8 cellular contexts compared by ENCODE assay signal in the genomic region with DNA sequence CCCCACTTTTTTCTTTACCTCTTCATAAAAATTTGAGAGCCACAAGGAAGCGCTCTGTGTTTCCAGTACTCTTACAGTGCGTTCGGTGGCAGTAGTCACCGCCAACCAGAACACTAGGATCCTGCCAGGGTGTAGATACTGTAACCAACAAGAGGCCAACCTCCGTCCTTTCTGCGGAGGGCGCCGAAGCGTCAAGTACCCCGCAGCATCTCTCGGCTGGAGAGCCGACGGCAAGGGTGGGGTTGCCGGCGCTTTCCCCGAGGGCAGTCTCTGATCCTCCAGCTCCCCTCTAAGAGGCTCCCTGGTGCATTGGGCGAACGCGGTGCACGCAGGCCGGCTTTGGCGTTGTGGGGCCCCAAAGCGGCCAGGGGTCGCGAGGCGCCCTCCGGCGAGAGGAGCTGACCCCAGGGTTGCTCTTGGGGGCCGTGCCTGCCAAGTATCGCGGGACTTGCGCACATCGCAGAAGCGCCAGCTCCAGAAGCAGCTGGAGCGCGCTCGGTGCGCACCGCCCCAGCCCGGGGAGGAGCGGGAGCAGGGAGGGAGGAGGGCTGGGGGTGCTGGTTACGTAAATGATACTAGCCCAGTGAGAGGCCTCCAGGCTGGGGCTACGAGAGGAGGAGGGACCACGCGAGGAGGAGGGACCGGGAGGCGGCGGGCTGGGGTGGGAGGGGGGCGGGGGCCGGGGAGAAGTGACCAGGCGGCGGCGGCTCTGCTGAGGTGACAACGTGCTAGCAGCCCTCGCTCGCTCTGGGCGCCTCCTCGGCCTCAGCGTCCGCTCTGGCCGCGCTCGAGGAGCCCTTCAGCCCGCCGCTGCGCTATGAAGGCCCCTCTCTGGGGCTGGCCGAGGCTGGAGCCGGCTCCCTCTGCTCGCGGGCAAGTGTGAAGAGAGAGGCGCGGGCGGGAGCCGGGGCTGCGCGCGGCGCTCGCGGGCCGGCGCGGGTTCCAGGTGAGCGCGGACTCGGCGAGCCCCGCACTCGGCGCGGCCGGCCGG. TPM values are rescaled to one million over a fixed set of nuclear protein-coding genes. Genes with fewer than 3 reads are reported as not detected.
A peak's percentile ranks its signal among the peaks of the same experiment; 100 is the strongest.
DNase-seq lines count a peak whose midpoint lies in the region; ATAC-seq and TF ChIP-seq lines count a peak whose summit lies in the region.

GALNT13 (plus strand) TSS at position 692 of the 991 bp plus-strand sequence.

- H2AFZ ChIP-seq in Karpas-422 (ENCODE audit: low read length): no peak within 1 kb of the TSS

- H3K4me3 ChIP-seq in SJCRH30: peak within 1 kb of the TSS; percentile 61
- peak within 1 kb of the TSS in 1 of 2 donors; percentile 45 for H3K4me3 ChIP-seq in gastroesophageal sphincter
- no peak within 1 kb of the TSS for H3K4me3 ChIP-seq in Karpas-422 (ENCODE audit: low read length)

- TF ChIP-seq POLR2A in gastroesophageal sphincter (IDR thresholded peaks at IDR 0.05): no peak

- no peak for TF ChIP-seq CTCF in gastroesophageal sphincter (IDR thresholded peaks at IDR 0.05)

- H3K79me2 ChIP-seq in Karpas-422 (ENCODE audit: low read length): no peaks in the 10 kb centered on the region

- no peak for TF ChIP-seq EP300 in gastroesophageal sphincter (IDR thresholded peaks at IDR 0.05)

- H3K27me3 ChIP-seq in SJCRH30 (no peaks in the 10 kb centered on the region), gastroesophageal sphincter (peaks cover 52% of the 10 kb centered on the region), Karpas-422 (ENCODE audit: low read length) (no peaks in the 10 kb centered on the region)

- H3K9ac ChIP-seq in Karpas-422 (ENCODE audit: low read length): no peak within 1 kb of the TSS

- H3K4me2 ChIP-seq in Karpas-422 (ENCODE audit: low read depth, low read length, poor library complexity, severe bottlenecking): no peak within 1 kb of the TSS

- no peaks in the 10 kb centered on the region for H3K9me2 ChIP-seq in Karpas-422 (replicated peaks; ENCODE audit: insufficient read depth, low read length)

- no peaks in the 10 kb centered on the region for H3K36me3 ChIP-seq in SJCRH30
- no peaks in the 10 kb centered on the region for H3K36me3 ChIP-seq in gastroesophageal sphincter
- no peaks in the 10 kb centered on the region for H3K36me3 ChIP-seq in Karpas-422 (ENCODE audit: insufficient read depth, low read length)

- DNase-seq in HuH-7.5 (ENCODE audit: low spot score): peak; percentile 51
- peak; percentile 72 to 73 for DNase-seq in SJCRH30
- DNase-seq in posterior cingulate gyrus: peak; percentile 80 to 98 (median 86)
- no peak for DNase-seq in Karpas-422
- no peak for DNase-seq in HCEC 1CT
- no peak for DNase-seq in effector CD4-positive, alpha-beta T cell

- H4K20me1 ChIP-seq in Karpas-422 (ENCODE audit: insufficient read depth, low read depth, low read length): no peaks in the 10 kb centered on the region

- no peaks in the 10 kb centered on the region for H3K4me1 ChIP-seq in SJCRH30
- H3K4me1 ChIP-seq in gastroesophageal sphincter: peaks cover 0 to 25% (median 0%) of the 10 kb centered on the region in 3 donors
- H3K4me1 ChIP-seq in Karpas-422 (ENCODE audit: low read length): no peaks in the 10 kb centered on the region

- ATAC-seq in gastroesophageal sphincter: peak; percentile 72
- ATAC-seq in GM19351 (IDR thresholded peaks at IDR 0.05; ENCODE audit: unreplicated experiment): no peak

- WGBS in gastroesophageal sphincter (ENCODE audit: low coverage in 1 of 2), 2 donors: 6 to 18% methylated on average over 2 of the region's 93 CpGs

- intact Hi-C loops in posterior cingulate gyrus (cut with DNase I): loop anchor here (1.0 kb wide), 1 partner anchor 504 kb away; no protein-coding TSS in a partner anchor

- H3K27ac ChIP-seq in SJCRH30 (no peak within 1 kb of the TSS), gastroesophageal sphincter (no peak within 1 kb of the TSS), Karpas-422 (ENCODE audit: low read length) (no peak within 1 kb of the TSS)

- H3K9me3 ChIP-seq in SJCRH30 (replicated peaks) (no peaks in the 10 kb centered on the region), gastroesophageal sphincter (no peaks in the 10 kb centered on the region), Karpas-422 (ENCODE audit: low read length) (no peaks in the 10 kb centered on the region; the same call in 1 of the 2 replicates)

RNA-seq across cellular contexts. Expression of gene GALNT13, which starts in this region (rescaled TPM):
- total RNA-seq in SJCRH30 (2014; rRNA removed; shearing (Covaris generic)): 4.0 TPM in 2 replicates
- total RNA-seq in gastroesophageal sphincter: 10 to 100 TPM in 1 of 4 donors, 1 to 10 TPM in 1, under 1 TPM in 2; 0.16 to 11.9 (median 1.3) TPM
- total RNA-seq in Karpas-422 (2014; rRNA removed; shearing (Covaris generic); ENCODE audit: low replicate concordance): not detected in 2 replicates

Comparison
In these comparisons a context has a peak if more than half of its experiments do, and no peak if none do; other contexts are left out.
1. DNase-seq: peak in HuH-7.5 (single experiment), SJCRH30 (2 of 2) and posterior cingulate gyrus (10 of 10); none in Karpas-422 (single experiment), HCEC 1CT (single experiment) and effector CD4-positive, alpha-beta T cell (single experiment).